Comparison of ENCODE assay signal across 30 cellular contexts in the genomic region with DNA sequence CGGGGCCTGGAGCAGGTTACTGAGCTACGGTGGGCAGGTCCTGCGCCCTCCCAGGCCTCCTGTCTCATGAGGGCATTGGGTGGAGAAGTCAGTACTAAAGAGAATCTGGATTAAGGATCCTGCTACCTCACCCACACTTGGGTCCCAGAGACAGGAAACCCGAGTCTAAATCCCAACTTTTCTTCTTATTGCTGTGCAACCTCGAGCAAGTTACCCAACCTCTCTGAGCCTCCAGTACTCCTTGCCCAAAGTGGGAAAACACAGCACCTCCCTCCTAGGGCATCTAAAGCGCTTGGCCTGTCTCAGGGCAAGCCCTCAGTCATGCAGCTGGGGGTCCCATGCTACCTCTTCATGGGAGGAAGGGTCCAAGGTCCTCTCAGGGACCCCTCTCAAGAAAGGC.
"Had no signal": no experiment of that assay in that cellular context is flagged by ENCODE, and none has a peak within 500 bp of the region (broad histone marks: within the 10 kb centered on the region; RNA-seq: fewer than 3 reads in every experiment).

No MANE protein-coding gene starts in this region.

- H3K27ac ChIP-seq: adrenal gland, body of pancreas, breast epithelium, PC-9, SK-N-MC had no signal

- H2AFZ ChIP-seq: PC-9 had no signal

- FAIRE-seq: astrocyte, RCC 7860, TTC549 had no signal

- DNase-seq: activated B cell treated with CpG ODN at 0.5 μM for 24 hours; activated CD4-positive, alpha-beta memory T cell treated with anti-CD3 and anti-CD28 coated beads for 36 hours; activated CD4-positive, alpha-beta T cell treated with anti-CD3 and anti-CD28 coated beads for 4 hours; activated CD4-positive, alpha-beta T cell treated with anti-CD3 and anti-CD28 coated beads, Interleukin-2, amount 50 U/mL, for 1 hour; activated CD4-positive, CD25-positive, alpha-beta regulatory T cell treated with anti-CD3 and anti-CD28 coated beads, Interleukin-2, amount 50 U/mL, for 72 hours; activated CD8-positive, alpha-beta memory T cell treated with anti-CD3 and anti-CD28 coated beads, Interleukin-2, amount 50 U/mL, for 4 hours; activated gamma-delta T cell treated with Interleukin-2 at 50 U/mL for 16 hours; activated naive CD4-positive, alpha-beta T cell treated with anti-CD3 and anti-CD28 coated beads for 36 hours; activated T-cell treated with anti-CD3 and anti-CD28 coated beads for 4 hours; activated T-cell treated with anti-CD3 and anti-CD28 coated beads, Interleukin-2, amount 50 U/mL, for 4 hours; adrenal gland; body of pancreas; Kasumi-1; KG1; MG63; MV-4-11; NCI-H1092; NCI-H1436 treated with DMSO at 0.1 percent for 48 hours; NCI-H1694 treated with DMSO at 0.1 percent for 48 hours; NCI-H2029; NCI-H2227 treated with DMSO at 0.1 percent for 48 hours; PC-9; Right ventricle myocardium superior; T1000 had no signal

- H3K27me3 ChIP-seq: adrenal gland, body of pancreas, breast epithelium, MG63 had no signal

- H3K9me3 ChIP-seq: adrenal gland, body of pancreas, breast epithelium, MG63 had no signal

- H3K4me2 ChIP-seq: PC-9 had no signal

- H3K36me3 ChIP-seq: breast epithelium had no signal

- H3K4me3 ChIP-seq: adrenal gland, body of pancreas, breast epithelium, MG63, PC-9, SK-N-MC had no signal

- ATAC-seq: activated naive CD4-positive, alpha-beta T cell treated with anti-CD3 and anti-CD28 coated beads, Interleukin-2, amount 50 U/mL, for 72 hours; activated T-cell treated with anti-CD3 and anti-CD28 coated beads, Interleukin-2, amount 50 U/mL, for 4 hours; body of pancreas had no signal

- H3K4me1 ChIP-seq: adrenal gland, body of pancreas, breast epithelium had no signal
